Comparison of ENCODE assay signal across 9 cellular contexts in the genomic region with DNA sequence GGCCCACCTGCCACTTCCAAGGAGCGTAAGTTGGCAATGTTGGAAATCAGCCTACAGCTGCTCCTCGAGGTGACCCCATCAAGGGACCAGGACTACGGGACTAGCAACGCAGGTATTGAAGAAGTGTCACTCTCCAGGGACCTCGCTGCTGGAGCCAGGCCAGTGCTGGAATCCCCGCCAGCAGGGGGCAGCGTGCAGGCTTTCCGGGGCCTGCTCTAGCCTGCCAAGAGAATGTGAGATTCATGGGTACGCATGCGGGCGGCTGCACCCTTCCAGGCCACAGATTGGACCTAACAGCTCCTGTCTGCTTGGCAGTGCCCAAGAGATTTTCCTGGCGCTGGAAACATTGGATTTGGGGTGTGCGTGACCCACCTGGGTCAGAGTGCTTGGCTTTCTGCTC.
A peak's percentile ranks its signal among the peaks of the same experiment; 100 is the strongest.
DNase-seq lines count a peak whose midpoint lies in the region; ATAC-seq, FAIRE-seq and TF ChIP-seq lines count a peak whose summit lies in the region.
"Had no signal": no experiment of that assay in that cellular context is flagged by ENCODE, and none has a peak within 500 bp of the region (broad histone marks: within the 10 kb centered on the region; RNA-seq: fewer than 3 reads in every experiment).

No MANE protein-coding gene starts in this region.

- peaks cover 3% of the 10 kb centered on the region for H3K27me3 Mint-ChIP-seq in progenitor cell of endocrine pancreas
- H3K27me3 Mint-ChIP-seq: activated CD8-positive, alpha-beta memory T cell treated with anti-CD3 and anti-CD28 coated beads, Interleukin-2, amount 10 ng/mL, durations not matched to agents 7 days and 5 days had no signal

- no peak overlapping the region for H3K27ac ChIP-seq in brain microvascular endothelial cell

- H3K27ac Mint-ChIP-seq in progenitor cell of endocrine pancreas: no peak overlapping the region
- H3K27ac Mint-ChIP-seq: activated CD8-positive, alpha-beta memory T cell treated with anti-CD3 and anti-CD28 coated beads, Interleukin-2, amount 10 ng/mL, durations not matched to agents 7 days and 5 days had no signal

- no peak overlapping the region for H3K4me3 ChIP-seq in Jurkat, Clone E6-1 (ENCODE audit: low read length)
- H3K4me3 ChIP-seq in brain microvascular endothelial cell (ENCODE audit: low read depth, low read length): no peak overlapping the region

- H3K27me3 ChIP-seq in brain microvascular endothelial cell (replicated peaks): no peaks in the 10 kb centered on the region

- no peaks in the 10 kb centered on the region for H3K4me1 Mint-ChIP-seq in progenitor cell of endocrine pancreas (ENCODE audit: low read depth)
- H3K4me1 Mint-ChIP-seq: activated CD8-positive, alpha-beta memory T cell treated with anti-CD3 and anti-CD28 coated beads, Interleukin-2, amount 10 ng/mL, durations not matched to agents 7 days and 5 days had no signal

- no peak for FAIRE-seq in frontal cortex (lab: Jason Lieb, UNC)

- no peaks in the 10 kb centered on the region for H3K36me3 Mint-ChIP-seq in progenitor cell of endocrine pancreas (ENCODE audit: insufficient read depth)
- H3K36me3 Mint-ChIP-seq: activated CD8-positive, alpha-beta memory T cell treated with anti-CD3 and anti-CD28 coated beads, Interleukin-2, amount 10 ng/mL, durations not matched to agents 7 days and 5 days had no signal

- ATAC-seq in GM18907 (IDR thresholded peaks at IDR 0.05; ENCODE audit: unreplicated experiment): no peak
- no peak for ATAC-seq in HG02973 (IDR thresholded peaks at IDR 0.05; ENCODE audit: unreplicated experiment)
- ATAC-seq: activated CD8-positive, alpha-beta memory T cell treated with anti-CD3 and anti-CD28 coated beads, Interleukin-2, amount 10 ng/mL, durations not matched to agents 7 days and 5 days had no signal

- peak; percentile 59 for TF ChIP-seq CTCF in brain microvascular endothelial cell (IDR thresholded peaks at IDR 0.05; ENCODE audit: low read depth, low read length, missing control alignments)
- peak; percentile 58 for TF ChIP-seq CTCF in progenitor cell of endocrine pancreas (IDR thresholded peaks at IDR 0.05; ENCODE audit: unreplicated experiment)

- H3K4me3 Mint-ChIP-seq in progenitor cell of endocrine pancreas (ENCODE audit: low read depth): no peak overlapping the region
- H3K4me3 Mint-ChIP-seq: activated CD8-positive, alpha-beta memory T cell treated with anti-CD3 and anti-CD28 coated beads, Interleukin-2, amount 10 ng/mL, durations not matched to agents 7 days and 5 days had no signal

- DNase-seq in NCI-H146 (lab: John Stamatoyannopoulos, UW) (peak; percentile 26), NCI-H146 treated with DMSO at 0.1 percent for 48 hours (lab: John Stamatoyannopoulos, UW; ENCODE audit: unreplicated experiment) (no peak), brain microvascular endothelial cell (no peak), progenitor cell of endocrine pancreas (ENCODE audit: low spot score, unreplicated experiment) (no peak), frontal cortex (ENCODE audit: low spot score in 2 of 2) (no peak)
- DNase-seq in Jurkat, Clone E6-1 (ENCODE audit: low read depth, low spot score): peak; percentile 7
- DNase-seq: activated CD8-positive, alpha-beta memory T cell treated with anti-CD3 and anti-CD28 coated beads, Interleukin-2, amount 10 ng/mL, durations not matched to agents 7 days and 5 days had no signal

- H3K36me3 ChIP-seq in brain microvascular endothelial cell (replicated peaks): no peaks in the 10 kb centered on the region

- in situ Hi-C loops in brain microvascular endothelial cell (cut with HindIII; ENCODE audit: low pct_ligation_motif_present, low sequenced_read_pairs): no loop called here

- H3K9me3 Mint-ChIP-seq in progenitor cell of endocrine pancreas (ENCODE audit: low read depth): peaks cover 3% of the 10 kb centered on the region

Comparison
In these comparisons a context has a peak if more than half of its experiments do, and no peak if none do; other contexts are left out.
1. DNase-seq: peak in NCI-H146 (single experiment) and Jurkat, Clone E6-1 (single experiment); none in NCI-H146 treated with DMSO at 0.1 percent for 48 hours (single experiment), brain microvascular endothelial cell (single experiment), progenitor cell of endocrine pancreas (single experiment) and frontal cortex (0 of 2).